7 cellular contexts compared by ENCODE assay signal in genomic region chr19:28878862-28879566, GRCh38.
DNase-seq lines count a peak whose midpoint lies in the region; FAIRE-seq and TF ChIP-seq lines count a peak whose summit lies in the region.

No MANE protein-coding gene starts in this region.

- H3K36me3 ChIP-seq in ascending aorta, result no peaks in the 10 kb centered on the region
- no peaks in the 10 kb centered on the region for H3K36me3 ChIP-seq in small intestine (ENCODE audit: control insufficient read depth in 2 of 2, insufficient read depth in 2 of 2, low read length in 2 of 2)

- H3K9me3 ChIP-seq in ascending aorta (no peaks in the 10 kb centered on the region), small intestine (ENCODE audit: control insufficient read depth, low read depth) (no peaks in the 10 kb centered on the region)

- intact Hi-C loops in ascending aorta (cut with DNase I), result loop anchor here (5.0 kb wide), 1 partner anchor 142 kb away; no protein-coding TSS in a partner anchor

- no peaks in the 10 kb centered on the region for H3K4me1 ChIP-seq in ascending aorta
- no peaks in the 10 kb centered on the region for H3K4me1 ChIP-seq in small intestine (ENCODE audit: control insufficient read depth in 2 of 2, insufficient read depth in 1 of 2, low read depth in 1 of 2, low read length in 1 of 2)

- no peak overlapping the region for H3K27ac ChIP-seq in ascending aorta
- no peak overlapping the region for H3K27ac ChIP-seq in small intestine (ENCODE audit: low read depth in 1 of 2, low read length in 1 of 2)

- 23 to 29% (median 29%) methylated on average over 11 of the region's 11 CpGs for WGBS in small intestine, 3 donors

- H3K27me3 ChIP-seq in ascending aorta (no peaks in the 10 kb centered on the region), small intestine (ENCODE audit: control insufficient read depth in 2 of 2, insufficient read depth in 2 of 2, low read length in 2 of 2) (no peaks in the 10 kb centered on the region)

- H3K4me3 ChIP-seq in ascending aorta (no peak overlapping the region), small intestine (ENCODE audit: low read depth in 1 of 2, low read length in 2 of 2) (no peak overlapping the region)

- FAIRE-seq in small intestine (lab: Jason Lieb, UNC), result no peak

- DNase-seq in NCI-H1092 treated with DMSO at 0.1 percent for 48 hours (lab: John Stamatoyannopoulos, UW) (peak; percentile 54), T follicular helper cell (ENCODE audit: low read depth) (peak; percentile 23), ascending aorta (ENCODE audit: low spot score in 2 of 2) (peak in 1 of 2 donors; percentile 74), hypothalamus (lab: John Stamatoyannopoulos, UW) (peak in 38 of 51 donors; percentile 1 to 79 (median 34)), small intestine (peak; percentile 65), cerebellar nuclear complex (lab: John Stamatoyannopoulos, UW) (no peak)

- TF ChIP-seq CTCF in GM12872 (IDR thresholded peaks at IDR 0.05; ENCODE audit: insufficient read depth, low read depth, low read length) (peak; percentile 53), ascending aorta (IDR thresholded peaks at IDR 0.05) (peak; percentile 43 to 66 (median 49))

Comparison
In these comparisons a context has a peak if more than half of its experiments do, and no peak if none do; other contexts are left out.
1. DNase-seq: peak in NCI-H1092 treated with DMSO at 0.1 percent for 48 hours (single experiment), T follicular helper cell (single experiment), hypothalamus (38 of 51) and small intestine (single experiment); none in cerebellar nuclear complex (0 of 2).